Comparison of ENCODE assay signal across 29 cellular contexts in genomic region chr12:56833780-56834179, GRCh38.
DNase-seq lines count a peak whose midpoint lies in the region; ATAC-seq, FAIRE-seq and TF ChIP-seq lines count a peak whose summit lies in the region.
"Had no signal": no experiment of that assay in that cellular context is flagged by ENCODE, and none has a peak within 500 bp of the region (broad histone marks: within the 10 kb centered on the region; RNA-seq: fewer than 3 reads in every experiment).

No MANE protein-coding gene starts in this region.

- ATAC-seq in IMR-90 (ENCODE audit: low read depth) (peak; percentile 48), omental fat pad (ENCODE audit: low FRiP score) (peak; percentile 50), GM23338 (no peak), GM18907 (IDR thresholded peaks at IDR 0.05; ENCODE audit: unreplicated experiment) (no peak)
- ATAC-seq in activated naive CD8-positive, alpha-beta T cell treated with anti-CD3 and anti-CD28 coated beads, Interleukin-2, amount 50 U/mL, for 24 hours: no peak
- ATAC-seq: Panc1 had no signal

- H3K36me3 ChIP-seq in IMR-90 (ENCODE audit: control insufficient read depth, insufficient read depth, low read length): no peaks in the 10 kb centered on the region
- H3K36me3 ChIP-seq in bronchial epithelial cell (ENCODE audit: control insufficient read depth, insufficient read depth, low read length): no peaks in the 10 kb centered on the region
- H3K36me3 ChIP-seq in GM23338 (ENCODE audit: insufficient read depth): no peaks in the 10 kb centered on the region

- no peaks in the 10 kb centered on the region for H3K9me3 Mint-ChIP-seq in GM23338
- no peaks in the 10 kb centered on the region for H3K9me3 Mint-ChIP-seq in activated naive CD8-positive, alpha-beta T cell treated with anti-CD3 and anti-CD28 coated beads, Interleukin-2, amount 50 U/mL, for 24 hours
- H3K9me3 Mint-ChIP-seq: H9; T-helper 1 cell treated with Interleukin-12 subunit alpha and Interleukin-12 subunit beta and Interleukin-4 antibody, amounts not matched to agents 30 μg/mL and 1 μg/mL, for 36 hours had no signal

- no peak overlapping the region for H2BK15ac ChIP-seq in IMR-90 (ENCODE audit: low read depth, low read length)

- H2BK20ac ChIP-seq in IMR-90 (ENCODE audit: low read depth, low read length): no peak overlapping the region

- no peak overlapping the region for H2BK5ac ChIP-seq in IMR-90 (ENCODE audit: low read depth, low read length, poor library complexity, severe bottlenecking)

- H3F3A ChIP-seq in GM23338 (replicated peaks; ENCODE audit: low read depth): no peaks in the 10 kb centered on the region

- no peak overlapping the region for H3K27ac ChIP-seq in IMR-90 (ENCODE audit: insufficient read depth, low read length)
- no peak overlapping the region for H3K27ac ChIP-seq in GM23338 (ENCODE audit: low read depth)

- no peak overlapping the region for H3K14ac ChIP-seq in IMR-90 (replicated peaks; ENCODE audit: low read depth, low read length)

- H2AK5ac ChIP-seq in IMR-90 (ENCODE audit: low read depth, low read length): no peak overlapping the region

- no peak overlapping the region for H3K18ac ChIP-seq in IMR-90 (ENCODE audit: low read depth, low read length)

- H3K9me1 ChIP-seq in IMR-90 (ENCODE audit: insufficient read depth, low read length): no peaks in the 10 kb centered on the region

- H3K23ac ChIP-seq in IMR-90 (ENCODE audit: low read depth, low read length): no peak overlapping the region

- DNase-seq in EH (ENCODE audit: low read depth) (peak; percentile 49), IMR-90 (no peak), bronchial epithelial cell (ENCODE audit: low read depth) (peak; percentile 17), omental fat pad (ENCODE audit: low spot score) (no peak), GM23338 (ENCODE audit: low spot score) (no peak), NOMO-1 treated with dmso at 0.1 percent for 144 hours (lab: John Stamatoyannopoulos, UW; ENCODE audit: unreplicated experiment) (no peak)
- no peak for DNase-seq in activated naive CD8-positive, alpha-beta T cell treated with anti-CD3 and anti-CD28 coated beads, Interleukin-2, amount 50 U/mL, for 24 hours
- DNase-seq: C1 segment of cervical spinal cord; CD4-positive, alpha-beta memory T cell; COR-L47; DMS53; GF-D8; H9; KG1; MM.1S; NCI-H1694; NCI-H2081 treated with DMSO at 0.1 percent for 48 hours; NCI-H2171; NCI-H446; NCI-H524 treated with DMSO at 0.1 percent for 48 hours; NCI-H82; SHP77 treated with DMSO at 0.1 percent for 48 hours; SW 1271 had no signal

- H3K79me1 ChIP-seq in IMR-90 (ENCODE audit: low read depth in 1 of 2, low read length in 2 of 2): no peaks in the 10 kb centered on the region

- no CpG with 5 or more reads among the region's 3 CpGs for WGBS in IMR-90 (ENCODE audit: extremely low coverage in 2 of 2, insufficient read length in 1 of 2), 2 experiments

- H4K20me1 ChIP-seq in IMR-90 (ENCODE audit: insufficient read depth, low read length) (no peaks in the 10 kb centered on the region), GM23338 (replicated peaks; ENCODE audit: insufficient read depth) (no peaks in the 10 kb centered on the region)

- H3K4me3 ChIP-seq in IMR-90 (ENCODE audit: insufficient read depth, low read depth, low read length) (no peak overlapping the region), bronchial epithelial cell (ENCODE audit: low read depth, low read length) (no peak overlapping the region), GM23338 (no peak overlapping the region)

- H2BK120ac ChIP-seq in IMR-90 (ENCODE audit: low read depth, low read length): no peak overlapping the region

- H3K4me1 Mint-ChIP-seq in GM23338: no peaks in the 10 kb centered on the region
- peaks cover 13% of the 10 kb centered on the region for H3K4me1 Mint-ChIP-seq in activated naive CD8-positive, alpha-beta T cell treated with anti-CD3 and anti-CD28 coated beads, Interleukin-2, amount 50 U/mL, for 24 hours
- H3K4me1 Mint-ChIP-seq: H9 had no signal

- no peak overlapping the region for H3K56ac ChIP-seq in IMR-90 (ENCODE audit: extremely low read depth, insufficient read depth, low read length)

- intact Hi-C loops in IMR-90 (cut with micrococcal nuclease): loop anchor here (1.0 kb wide), 1 partner anchor 81 kb away; the partner anchor contains the start of gene PRIM1

- H2AK9ac ChIP-seq in IMR-90 (replicated peaks; ENCODE audit: low read depth, low read length, poor library complexity): no peak overlapping the region

- H4K91ac ChIP-seq in IMR-90 (ENCODE audit: insufficient read depth, low read depth, low read length): no peak overlapping the region

- CTCF ChIA-PET in IMR-90 (lab: Yijun Ruan, JAX): no interaction called here

- TF ChIP-seq CTCF in IMR-90 (conservative IDR thresholded peaks at IDR 0.05; ENCODE audit: low read depth, low read length) (no peak), bronchial epithelial cell (IDR thresholded peaks at IDR 0.05; ENCODE audit: insufficient read depth, low read length, severe bottlenecking) (no peak), omental fat pad (IDR thresholded peaks at IDR 0.05) (no peak), GM23338 (conservative IDR thresholded peaks at IDR 0.05; ENCODE audit: low read depth in 2 of 2) (no peak)

- H3K4me2 ChIP-seq in IMR-90 (ENCODE audit: low read depth, low read length): no peak overlapping the region
- no peak overlapping the region for H3K4me2 ChIP-seq in GM23338

- TF ChIP-seq RAD21 in IMR-90 (IDR thresholded peaks at IDR 0.05; ENCODE audit: low read length): no peak

- no peaks in the 10 kb centered on the region for H3K79me2 ChIP-seq in GM23338 (replicated peaks; ENCODE audit: insufficient read depth)

- peaks cover 4% of the 10 kb centered on the region for H3K27me3 Mint-ChIP-seq in GM23338 (ENCODE audit: insufficient read depth, low read depth, poor library complexity)
- H3K27me3 Mint-ChIP-seq in activated naive CD8-positive, alpha-beta T cell treated with anti-CD3 and anti-CD28 coated beads, Interleukin-2, amount 50 U/mL, for 24 hours: no peaks in the 10 kb centered on the region

- no peak overlapping the region for H4K5ac ChIP-seq in IMR-90 (ENCODE audit: low read depth, low read length)

- dilution Hi-C loops in IMR-90 (cut with HindIII; ENCODE audit: low sequenced_read_pairs, unreplicated experiment): no loop called here

- H3K9ac ChIP-seq in IMR-90 (ENCODE audit: low read depth, low read length): no peak overlapping the region

- no peaks in the 10 kb centered on the region for H3K36me3 Mint-ChIP-seq in GM23338 (ENCODE audit: low read depth)
- H3K36me3 Mint-ChIP-seq in activated naive CD8-positive, alpha-beta T cell treated with anti-CD3 and anti-CD28 coated beads, Interleukin-2, amount 50 U/mL, for 24 hours (ENCODE audit: low read depth): no peaks in the 10 kb centered on the region
- H3K36me3 Mint-ChIP-seq: CD4-positive, alpha-beta memory T cell had no signal

- in situ Hi-C loops in IMR-90 (cut with MboI; ENCODE audit: low sequenced_read_pairs): no loop called here

- H3K9me2 ChIP-seq in GM23338 (ENCODE audit: insufficient read depth): no peaks in the 10 kb centered on the region

- H3K27ac Mint-ChIP-seq in GM23338: no peak overlapping the region
- no peak overlapping the region for H3K27ac Mint-ChIP-seq in activated naive CD8-positive, alpha-beta T cell treated with anti-CD3 and anti-CD28 coated beads, Interleukin-2, amount 50 U/mL, for 24 hours
- H3K27ac Mint-ChIP-seq: CD4-positive, alpha-beta memory T cell; H9; T-helper 1 cell treated with Interleukin-12 subunit alpha and Interleukin-12 subunit beta and Interleukin-4 antibody, amounts not matched to agents 30 μg/mL and 1 μg/mL, for 36 hours had no signal

- H3K9me3 ChIP-seq in IMR-90 (ENCODE audit: control insufficient read depth, insufficient read depth, low read length): no peaks in the 10 kb centered on the region

- H3K27me3 ChIP-seq in IMR-90 (ENCODE audit: control insufficient read depth, insufficient read depth, low read length) (peaks cover 4% of the 10 kb centered on the region), bronchial epithelial cell (ENCODE audit: control insufficient read depth, insufficient read depth, low read length) (no peaks in the 10 kb centered on the region), GM23338 (ENCODE audit: insufficient read depth) (no peaks in the 10 kb centered on the region)

- no TSS peak for BruUV-seq in IMR-90 (replicated peaks; lab: Mats Ljungman, UMichigan)

- POLR2A ChIA-PET in IMR-90 (lab: Charles Lee; ENCODE audit: unreplicated experiment): no interaction called here

- no peak overlapping the region for H3K4me3 Mint-ChIP-seq in GM23338
- H3K4me3 Mint-ChIP-seq in activated naive CD8-positive, alpha-beta T cell treated with anti-CD3 and anti-CD28 coated beads, Interleukin-2, amount 50 U/mL, for 24 hours: no peak overlapping the region
- H3K4me3 Mint-ChIP-seq: CD4-positive, alpha-beta memory T cell; H9; T-helper 1 cell treated with Interleukin-12 subunit alpha and Interleukin-12 subunit beta and Interleukin-4 antibody, amounts not matched to agents 30 μg/mL and 1 μg/mL, for 36 hours had no signal

- no peak overlapping the region for H2AFZ ChIP-seq in IMR-90 (replicated peaks; ENCODE audit: low read length, poor library complexity)
- no peak overlapping the region for H2AFZ ChIP-seq in GM23338

- H4K8ac ChIP-seq in IMR-90 (ENCODE audit: low read depth in 2 of 2, low read length in 2 of 2): no peak overlapping the region

- no peak overlapping the region for H3K4ac ChIP-seq in IMR-90 (ENCODE audit: low read depth, low read length)

- FAIRE-seq in bronchial epithelial cell (lab: Jason Lieb, UNC): no peak
- FAIRE-seq: A204.1, GM12891, HTR-8/SVneo had no signal

- H3K4me1 ChIP-seq in IMR-90 (ENCODE audit: control insufficient read depth, insufficient read depth, low read length) (peaks cover 6% of the 10 kb centered on the region), GM23338 (ENCODE audit: insufficient read depth) (no peaks in the 10 kb centered on the region)

- no peak for TF ChIP-seq POLR2A in IMR-90 (IDR thresholded peaks at IDR 0.05; ENCODE audit: low read depth, low read length)

TF ChIP-seq in IMR-90, 13 proteins besides CTCF, POLR2A, EP300 and RAD21 (continues in another document):
- TF ChIP-seq CHD1 (IDR thresholded peaks at IDR 0.05; ENCODE audit: low read depth, low read length): no peak
- TF ChIP-seq RCOR1 (IDR thresholded peaks at IDR 0.05; ENCODE audit: insufficient replicate concordance, low read length): no peak
- no peak for TF ChIP-seq BHLHE40 (IDR thresholded peaks at IDR 0.05; ENCODE audit: low read depth, low read length)

TF ChIP-seq in GM23338, 12 proteins besides CTCF, POLR2A, EP300 and RAD21 (continues in another document):
- no peak for TF ChIP-seq ZNF331 (CRISPR knock-in tag; IDR thresholded peaks at IDR 0.05; ENCODE audit: low read depth)
- no peak for TF ChIP-seq ETS1 (IDR thresholded peaks at IDR 0.05)
- no peak for TF ChIP-seq POLR2AphosphoS5 (IDR thresholded peaks at IDR 0.05; ENCODE audit: low read depth)

Comparison
In these comparisons a context has a peak if more than half of its experiments do, and no peak if none do; other contexts are left out.
1. DNase-seq: peak in EH (single experiment) and bronchial epithelial cell (single experiment); none in IMR-90 (single experiment), omental fat pad (single experiment), GM23338 (single experiment), NOMO-1 treated with dmso at 0.1 percent for 144 hours (single experiment) and activated naive CD8-positive, alpha-beta T cell treated with anti-CD3 and anti-CD28 coated beads, Interleukin-2, amount 50 U/mL, for 24 hours (single experiment).
2. ATAC-seq: peak in IMR-90 (single experiment) and omental fat pad (single experiment); none in GM23338 (single experiment), GM18907 (single experiment) and activated naive CD8-positive, alpha-beta T cell treated with anti-CD3 and anti-CD28 coated beads, Interleukin-2, amount 50 U/mL, for 24 hours (single experiment).